Comparison of ENCODE assay signal across 26 cellular contexts in the genomic region with DNA sequence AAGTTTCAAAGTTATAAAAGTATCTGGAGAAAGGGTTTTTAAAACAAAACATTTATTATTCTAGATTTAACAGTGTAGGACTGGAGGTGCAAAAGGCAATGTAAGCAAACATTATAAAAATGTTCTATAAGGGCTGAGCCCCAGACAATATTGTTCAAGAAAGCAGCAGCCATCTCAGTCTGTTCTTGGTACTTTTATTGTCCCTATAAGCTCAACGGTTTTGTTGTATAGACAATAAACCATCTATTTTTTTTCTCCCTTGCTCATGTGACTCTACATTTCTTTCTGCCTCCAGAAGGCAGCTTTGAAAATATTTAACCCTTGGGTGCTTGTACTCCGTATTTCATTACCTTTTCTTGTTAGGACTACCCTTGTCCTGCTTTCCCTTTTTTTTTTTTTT. TPM values are rescaled to one million over a fixed set of nuclear protein-coding genes. Genes with fewer than 3 reads are reported as not detected.
DNase-seq lines count a peak whose midpoint lies in the region; ATAC-seq and TF ChIP-seq lines count a peak whose summit lies in the region.
"Had no signal": no experiment of that assay in that cellular context is flagged by ENCODE, and none has a peak within 500 bp of the region (broad histone marks: within the 10 kb centered on the region; RNA-seq: fewer than 3 reads in every experiment).

No MANE protein-coding gene starts in this region.

- in situ Hi-C loops in KBM-7 (cut with MboI; ENCODE audit: low pct_unique_long_range_greater_than_20kb, low sequenced_read_pairs), result no loop called here

- no peak overlapping the region for H3K9ac ChIP-seq in colonic mucosa (ENCODE audit: low read depth in 2 of 2, low read length in 2 of 2)
- H3K9ac ChIP-seq in mucosa of rectum (ENCODE audit: low read depth in 1 of 2, low read length in 2 of 2), result no peak overlapping the region
- H3K9ac ChIP-seq: BLaER1 had no signal

- H3K27ac ChIP-seq in colonic mucosa (peak overlapping the region; percentile 74), mucosa of rectum (ENCODE audit: low read depth in 2 of 2, low read length in 2 of 2) (peak overlapping the region; percentile 71 to 95)
- H3K27ac ChIP-seq: BLaER1 had no signal

- DNase-seq in colonic mucosa (no peak), left colon (no peak), GF-D8 (lab: John Stamatoyannopoulos, UW) (no peak), KBM-7 (no peak)
- DNase-seq in activated CD4-positive, alpha-beta T cell treated with anti-CD3 and anti-CD28 coated beads, Interleukin-2, amount 50 U/mL, for 48 hours, result no peak
- DNase-seq: 8988T; ACHN; BE2C; C1 segment of cervical spinal cord; CD4-positive, alpha-beta memory T cell; CD4-positive, CD25-positive, alpha-beta regulatory T cell; CD8-positive, alpha-beta memory T cell; COR-L47; DMS 273 treated with DMSO at 0.1 percent for 48 hours; DMS153; DMS53; DMS79; DND-41; EL; GDM1 had no signal

- peaks cover 3% of the 10 kb centered on the region for H3K4me1 ChIP-seq in colonic mucosa
- H3K4me1 ChIP-seq in mucosa of rectum (ENCODE audit: control insufficient read depth in 2 of 2, insufficient read depth in 2 of 2, low read length in 2 of 2), result peaks cover 5 to 16% of the 10 kb centered on the region in 2 donors
- H3K4me1 ChIP-seq: BE2C, BLaER1 had no signal

- no peaks in the 10 kb centered on the region for H3K36me3 ChIP-seq in colonic mucosa
- H3K36me3 ChIP-seq in mucosa of rectum (ENCODE audit: control insufficient read depth in 2 of 2, insufficient read depth in 2 of 2, low read length in 2 of 2), result peaks cover 0 to 2% of the 10 kb centered on the region in 2 donors
- H3K36me3 ChIP-seq: BE2C, BLaER1 had no signal

- intact Hi-C loops in colonic mucosa (cut with DNase I) (no loop called here), left colon (cut with DNase I, micrococcal nuclease) (no loop called here)

- H3K9me3 ChIP-seq in colonic mucosa (no peaks in the 10 kb centered on the region), mucosa of rectum (ENCODE audit: control insufficient read depth in 2 of 2, low read length in 2 of 2) (no peaks in the 10 kb centered on the region)
- H3K9me3 ChIP-seq: BE2C had no signal

- H3K4me3 ChIP-seq in colonic mucosa, result no peak overlapping the region
- H3K4me3 ChIP-seq in mucosa of rectum (ENCODE audit: low read length in 2 of 2), result no peak overlapping the region
- H3K4me3 ChIP-seq: BLaER1 had no signal

- ATAC-seq in left colon, result peak; percentile 73
- ATAC-seq in GM19452 (IDR thresholded peaks at IDR 0.05; ENCODE audit: unreplicated experiment), result no peak

- TF ChIP-seq CTCF in colonic mucosa (IDR thresholded peaks at IDR 0.05), result no peak

- H3K27me3 ChIP-seq in colonic mucosa (no peaks in the 10 kb centered on the region), mucosa of rectum (ENCODE audit: control insufficient read depth in 2 of 2, insufficient read depth in 2 of 2, low read length in 2 of 2) (no peaks in the 10 kb centered on the region)
- H3K27me3 ChIP-seq: BE2C, BLaER1 had no signal

RNA-seq across cellular contexts. Expression of gene NXPE2, which starts 25.2 kb away (rescaled TPM):
- total RNA-seq in colonic mucosa (10 to 100 TPM; 22.2 to 33.8 TPM), left colon (10 to 100 TPM; 17.0 to 28.1 TPM)
- total RNA-seq: A673; CD4-positive, alpha-beta memory T cell; CD4-positive, CD25-positive, alpha-beta regulatory T cell; CD8-positive, alpha-beta memory T cell; Daoy had no signal

RNA-seq across cellular contexts. Expression of gene NXPE4, which starts 57.6 kb away (rescaled TPM):
- total RNA-seq in colonic mucosa, result 100 to 1,000 TPM in 1 of 2 donors, 10 to 100 TPM in 1; 95.2 to 178 TPM
- 100 to 1,000 TPM; 142 to 191 TPM for total RNA-seq in left colon
- total RNA-seq: A673; CD4-positive, alpha-beta memory T cell; CD4-positive, CD25-positive, alpha-beta regulatory T cell; CD8-positive, alpha-beta memory T cell; Daoy; G401 had no signal
